8 cellular contexts compared by ENCODE assay signal in the genomic region with DNA sequence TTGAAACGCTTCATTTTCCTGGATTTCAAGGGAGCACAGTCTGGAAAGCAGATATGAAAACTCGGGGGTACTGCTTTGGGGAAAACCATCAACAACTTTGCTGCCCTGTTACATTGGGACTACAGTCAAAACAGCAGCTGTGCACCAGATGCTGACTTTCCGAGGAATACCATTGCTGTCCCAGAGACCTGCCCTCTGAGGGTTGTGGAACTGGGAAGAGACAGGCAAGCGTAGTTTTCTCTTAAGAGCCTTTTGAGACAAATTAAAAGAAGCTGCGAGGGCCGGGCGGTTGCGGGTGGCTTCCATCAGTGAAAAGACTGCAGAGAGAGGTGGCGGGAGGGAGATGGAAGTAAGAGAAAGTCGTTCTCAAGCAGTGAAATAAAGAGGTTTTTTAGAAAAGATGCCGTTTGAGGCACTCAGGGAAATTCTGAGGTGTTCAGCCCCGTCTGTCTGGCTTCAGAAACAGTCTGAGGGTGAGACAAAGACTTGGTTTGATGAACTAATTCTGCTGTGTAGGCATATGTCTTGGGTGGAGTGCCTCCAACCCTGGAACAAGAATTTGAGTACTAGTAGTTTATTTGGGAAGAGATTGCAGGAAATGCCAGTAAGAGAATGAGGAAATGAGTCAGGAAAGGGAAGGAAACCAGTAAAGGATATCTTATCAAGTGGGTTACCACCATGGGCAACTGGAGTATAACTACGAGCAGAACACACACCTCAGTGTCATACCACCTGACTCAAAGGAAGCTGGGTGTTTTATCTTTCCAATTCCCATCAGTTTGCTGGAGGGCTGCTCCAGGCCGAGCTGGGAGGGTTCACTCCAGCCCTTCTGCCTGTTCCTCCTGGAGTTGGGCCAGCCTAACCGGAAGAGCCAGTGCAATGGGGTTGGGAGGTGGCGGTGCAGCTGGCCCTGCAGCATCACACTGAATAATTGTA.
DNase-seq lines count a peak whose midpoint lies in the region; TF ChIP-seq lines count a peak whose summit lies in the region.

No MANE protein-coding gene starts in this region.

- H3K9me3 Mint-ChIP-seq in activated naive CD4-positive, alpha-beta T cell treated with anti-CD3 and anti-CD28 coated beads, Interleukin-2, amount 10 ng/mL, durations not matched to agents 7 days and 5 days: peaks cover 8% of the 10 kb centered on the region
- H3K9me3 Mint-ChIP-seq in mesothelial cell of epicardium: no peaks in the 10 kb centered on the region

- H3K4me3 ChIP-seq in coronary artery: peak overlapping the region; percentile 11
- no peak overlapping the region for H3K4me3 ChIP-seq in uterus
- no peak overlapping the region for H3K4me3 ChIP-seq in SJCRH30

- H3K36me3 Mint-ChIP-seq in activated naive CD4-positive, alpha-beta T cell treated with anti-CD3 and anti-CD28 coated beads, Interleukin-2, amount 10 ng/mL, durations not matched to agents 7 days and 5 days: peaks cover 93% of the 10 kb centered on the region
- H3K36me3 Mint-ChIP-seq in mesothelial cell of epicardium: peaks cover 13% of the 10 kb centered on the region

- DNase-seq in activated naive CD4-positive, alpha-beta T cell treated with anti-CD3 and anti-CD28 coated beads, Interleukin-2, amount 10 ng/mL, durations not matched to agents 7 days and 5 days: peak; percentile 27
- no peak for DNase-seq in activated naive CD4-positive, alpha-beta T cell (lab: John Stamatoyannopoulos, UW)
- DNase-seq in coronary artery (ENCODE audit: low spot score): no peak
- DNase-seq in mesothelial cell of epicardium (ENCODE audit: low spot score in 2 of 2, unreplicated experiment in 2 of 2): no peak
- peak; percentile 42 to 67 for DNase-seq in uterus
- DNase-seq in SJCRH30: no peak
- DNase-seq in KG1 (lab: John Stamatoyannopoulos, UW): no peak
- DNase-seq in NCI-H524 (lab: John Stamatoyannopoulos, UW): no peak

- no peaks in the 10 kb centered on the region for H3K27me3 ChIP-seq in uterus
- H3K27me3 ChIP-seq in SJCRH30: no peaks in the 10 kb centered on the region

- TF ChIP-seq CTCF in coronary artery (IDR thresholded peaks at IDR 0.05) (no peak), mesothelial cell of epicardium (IDR thresholded peaks at IDR 0.05; ENCODE audit: unreplicated experiment) (no peak), uterus (IDR thresholded peaks at IDR 0.05) (no peak)

- H3K4me1 Mint-ChIP-seq in activated naive CD4-positive, alpha-beta T cell treated with anti-CD3 and anti-CD28 coated beads, Interleukin-2, amount 10 ng/mL, durations not matched to agents 7 days and 5 days: peaks cover 94% of the 10 kb centered on the region
- H3K4me1 Mint-ChIP-seq in mesothelial cell of epicardium: peaks cover 22% of the 10 kb centered on the region

- H3K9me3 ChIP-seq in uterus (no peaks in the 10 kb centered on the region), SJCRH30 (replicated peaks) (no peaks in the 10 kb centered on the region)

- H3K27me3 Mint-ChIP-seq in activated naive CD4-positive, alpha-beta T cell treated with anti-CD3 and anti-CD28 coated beads, Interleukin-2, amount 10 ng/mL, durations not matched to agents 7 days and 5 days: no peaks in the 10 kb centered on the region
- no peaks in the 10 kb centered on the region for H3K27me3 Mint-ChIP-seq in mesothelial cell of epicardium (ENCODE audit: low read depth)

- no peak for TF ChIP-seq POLR2A in uterus (IDR thresholded peaks at IDR 0.05)

- H3K4me1 ChIP-seq in uterus (peaks cover 21 to 35% of the 10 kb centered on the region in 2 donors), SJCRH30 (no peaks in the 10 kb centered on the region)

- CTCF ChIA-PET in activated naive CD4-positive, alpha-beta T cell treated with anti-CD3 and anti-CD28 coated beads, Interleukin-2, amount 10 ng/mL, durations not matched to agents 7 days and 5 days (lab: Charles Lee): interaction anchor here (1.0 to 1.5 kb wide), 4 partner anchors 12 to 669 kb away, joined by 3 to 10 read pairs (median 4); no protein-coding TSS in a partner anchor

- H3K27ac Mint-ChIP-seq in activated naive CD4-positive, alpha-beta T cell treated with anti-CD3 and anti-CD28 coated beads, Interleukin-2, amount 10 ng/mL, durations not matched to agents 7 days and 5 days: peak overlapping the region; percentile 86
- H3K27ac Mint-ChIP-seq in mesothelial cell of epicardium: peak overlapping the region; percentile 66

- H3K4me3 Mint-ChIP-seq in activated naive CD4-positive, alpha-beta T cell treated with anti-CD3 and anti-CD28 coated beads, Interleukin-2, amount 10 ng/mL, durations not matched to agents 7 days and 5 days: peak overlapping the region; percentile 4
- H3K4me3 Mint-ChIP-seq in mesothelial cell of epicardium: no peak overlapping the region

- peak overlapping the region; percentile 58 to 79 for H3K27ac ChIP-seq in coronary artery
- H3K27ac ChIP-seq in uterus: peak overlapping the region; percentile 69 to 86
- H3K27ac ChIP-seq in SJCRH30: no peak overlapping the region

- no peaks in the 10 kb centered on the region for H3K36me3 ChIP-seq in uterus
- peaks cover 6% of the 10 kb centered on the region for H3K36me3 ChIP-seq in SJCRH30

- intact Hi-C loops in uterus (cut with DNase I; ENCODE audit: low total_unique reads): no loop called here

Comparison
In these comparisons a context has a peak if more than half of its experiments do, and no peak if none do; other contexts are left out.
1. DNase-seq: peak in activated naive CD4-positive, alpha-beta T cell treated with anti-CD3 and anti-CD28 coated beads, Interleukin-2, amount 10 ng/mL, durations not matched to agents 7 days and 5 days (single experiment) and uterus (2 of 2); none in activated naive CD4-positive, alpha-beta T cell (0 of 4), coronary artery (single experiment), mesothelial cell of epicardium (0 of 2), SJCRH30 (0 of 2), KG1 (single experiment) and NCI-H524 (0 of 2).